18 cellular contexts compared by ENCODE assay signal in the genomic region with DNA sequence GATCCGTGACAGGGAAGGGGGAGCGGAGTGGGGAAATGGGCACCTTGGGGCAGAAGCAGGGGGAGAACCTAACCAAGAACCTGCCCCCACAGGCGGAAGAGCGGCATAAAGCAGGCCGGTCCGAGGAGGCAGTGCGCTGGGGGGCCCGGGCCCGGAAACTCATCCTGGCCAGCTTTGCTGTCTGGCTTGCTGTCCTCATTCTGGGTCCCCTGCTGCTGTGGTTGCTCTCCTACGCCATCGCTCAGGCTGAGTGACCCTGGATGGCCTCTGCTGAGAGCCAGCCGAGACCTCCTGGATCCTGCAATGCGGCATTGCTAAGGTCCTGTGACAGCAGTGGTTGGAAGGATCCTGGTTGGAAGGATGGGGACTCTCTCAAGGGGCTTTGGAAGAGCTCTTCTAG. TPM values are rescaled to one million over a fixed set of nuclear protein-coding genes. Genes with fewer than 3 reads are reported as not detected.
DNase-seq lines count a peak whose midpoint lies in the region; ATAC-seq and TF ChIP-seq lines count a peak whose summit lies in the region.
"Had no signal": no experiment of that assay in that cellular context is flagged by ENCODE, and none has a peak within 500 bp of the region (broad histone marks: within the 10 kb centered on the region; RNA-seq: fewer than 3 reads in every experiment).

No MANE protein-coding gene starts in this region.

- H3K4me3 ChIP-seq in adipocyte (ENCODE audit: low read length) (no peak overlapping the region), WERI-Rb-1 (ENCODE audit: low read depth, low read length) (no peak overlapping the region), H7 (ENCODE audit: insufficient read depth, low read depth, low read length) (no peak overlapping the region)

- peaks cover 29% of the 10 kb centered on the region for H3K4me1 Mint-ChIP-seq in activated CD4-positive, alpha-beta memory T cell treated with anti-CD3 and anti-CD28 coated beads for 36 hours (ENCODE audit: low read depth)
- peaks cover 24% of the 10 kb centered on the region for H3K4me1 Mint-ChIP-seq in activated CD4-positive, alpha-beta memory T cell treated with anti-CD3 and anti-CD28 coated beads, Interleukin-2, amount 10 ng/mL, durations not matched to agents 7 days and 5 days
- H3K4me1 Mint-ChIP-seq in stimulated activated effector memory CD8-positive, alpha-beta T cell treated with anti-CD3 and anti-CD28 coated beads, Interleukin-12 subunit alpha, Interleukin-12 subunit beta, amount 100 ng/mL, for 72 hours = peaks cover 50% of the 10 kb centered on the region

- no peaks in the 10 kb centered on the region for H3K9me3 Mint-ChIP-seq in activated CD4-positive, alpha-beta memory T cell treated with anti-CD3 and anti-CD28 coated beads for 36 hours
- no peaks in the 10 kb centered on the region for H3K9me3 Mint-ChIP-seq in activated CD4-positive, alpha-beta memory T cell treated with anti-CD3 and anti-CD28 coated beads, Interleukin-2, amount 10 ng/mL, durations not matched to agents 7 days and 5 days
- H3K9me3 Mint-ChIP-seq in stimulated activated effector memory CD8-positive, alpha-beta T cell treated with anti-CD3 and anti-CD28 coated beads, Interleukin-12 subunit alpha, Interleukin-12 subunit beta, amount 100 ng/mL, for 72 hours = no peaks in the 10 kb centered on the region
- H3K9me3 Mint-ChIP-seq: activated T-cell treated with anti-CD3 and anti-CD28 coated beads, Interleukin-2, amount 50 U/mL, for 4 hours; H9 had no signal

- H3K27ac Mint-ChIP-seq in activated CD4-positive, alpha-beta memory T cell treated with anti-CD3 and anti-CD28 coated beads for 36 hours = peak overlapping the region; percentile 25
- no peak overlapping the region for H3K27ac Mint-ChIP-seq in activated CD4-positive, alpha-beta memory T cell treated with anti-CD3 and anti-CD28 coated beads, Interleukin-2, amount 10 ng/mL, durations not matched to agents 7 days and 5 days
- peak overlapping the region; percentile 36 for H3K27ac Mint-ChIP-seq in stimulated activated effector memory CD8-positive, alpha-beta T cell treated with anti-CD3 and anti-CD28 coated beads, Interleukin-12 subunit alpha, Interleukin-12 subunit beta, amount 100 ng/mL, for 72 hours

- ATAC-seq in left ventricle myocardium superior = peak; percentile 38
- ATAC-seq in stimulated activated effector memory CD8-positive, alpha-beta T cell treated with anti-CD3 and anti-CD28 coated beads, Interleukin-12 subunit alpha, Interleukin-12 subunit beta, amount 100 ng/mL, for 72 hours = no peak
- ATAC-seq: activated T-cell treated with anti-CD3 and anti-CD28 coated beads, Interleukin-2, amount 50 U/mL, for 4 hours had no signal

- intact Hi-C loops in activated CD4-positive, alpha-beta memory T cell treated with anti-CD3 and anti-CD28 coated beads for 36 hours (cut with micrococcal nuclease) = no loop called here
- intact Hi-C loops in left ventricle myocardium superior (cut with micrococcal nuclease) = no loop called here

- no peak for TF ChIP-seq CTCF in WERI-Rb-1 (IDR thresholded peaks at IDR 0.05; ENCODE audit: low read depth, low read length)

- no peak for DNase-seq in activated CD4-positive, alpha-beta memory T cell treated with anti-CD3 and anti-CD28 coated beads for 36 hours
- DNase-seq in activated CD4-positive, alpha-beta memory T cell treated with anti-CD3 and anti-CD28 coated beads, Interleukin-2, amount 10 ng/mL, durations not matched to agents 7 days and 5 days = no peak
- DNase-seq in adipocyte (ENCODE audit: low read depth) (no peak), left ventricle myocardium superior (peak; percentile 72), WERI-Rb-1 (no peak), H7 (no peak)
- no peak for DNase-seq in stimulated activated effector memory CD8-positive, alpha-beta T cell treated with anti-CD3 and anti-CD28 coated beads, Interleukin-12 subunit alpha, Interleukin-12 subunit beta, amount 100 ng/mL, for 72 hours (ENCODE audit: low spot score in 2 of 2)
- no peak for DNase-seq in activated CD8-positive, alpha-beta memory T cell treated with anti-CD3 and anti-CD28 coated beads, Interleukin-2, amount 50 U/mL, for 48 hours
- DNase-seq: activated CD4-positive, alpha-beta T cell treated with anti-CD3 and anti-CD28 coated beads, Interleukin-2, amount 50 U/mL, for 1 hour; activated T-cell treated with anti-CD3 and anti-CD28 coated beads, Interleukin-2, amount 50 U/mL, for 4 hours; Calu3; H9; midbrain; NCI-H187; NCI-H345; RPMI8226; stimulated activated CD4-positive, alpha-beta T cell treated with anti-CD3 and anti-CD28 coated beads, Interleukin-2, amount 100 ng/mL, for 24 hours; SW 1271 had no signal

- no peaks in the 10 kb centered on the region for H3K27me3 ChIP-seq in adipocyte (replicated peaks; ENCODE audit: control insufficient read depth, insufficient read depth, low read length)
- no peaks in the 10 kb centered on the region for H3K27me3 ChIP-seq in WERI-Rb-1 (ENCODE audit: insufficient read depth, low read depth, severe bottlenecking)
- no peaks in the 10 kb centered on the region for H3K27me3 ChIP-seq in H7 (ENCODE audit: control insufficient read depth, insufficient read depth, low read length)

- POLR2A ChIA-PET in activated CD4-positive, alpha-beta memory T cell treated with anti-CD3 and anti-CD28 coated beads for 36 hours (lab: Charles Lee) = interaction anchor here (0.5 to 0.9 kb wide), 2 partner anchors 8 to 194 kb away, joined by 4 to 6 read pairs; no protein-coding TSS in a partner anchor
- POLR2A ChIA-PET in activated CD4-positive, alpha-beta memory T cell treated with anti-CD3 and anti-CD28 coated beads, Interleukin-2, amount 10 ng/mL, durations not matched to agents 7 days and 5 days (lab: Charles Lee) = no interaction called here

- no peak overlapping the region for H3K4me3 Mint-ChIP-seq in activated CD4-positive, alpha-beta memory T cell treated with anti-CD3 and anti-CD28 coated beads for 36 hours
- no peak overlapping the region for H3K4me3 Mint-ChIP-seq in activated CD4-positive, alpha-beta memory T cell treated with anti-CD3 and anti-CD28 coated beads, Interleukin-2, amount 10 ng/mL, durations not matched to agents 7 days and 5 days
- H3K4me3 Mint-ChIP-seq in stimulated activated effector memory CD8-positive, alpha-beta T cell treated with anti-CD3 and anti-CD28 coated beads, Interleukin-12 subunit alpha, Interleukin-12 subunit beta, amount 100 ng/mL, for 72 hours = no peak overlapping the region
- H3K4me3 Mint-ChIP-seq: activated T-cell treated with anti-CD3 and anti-CD28 coated beads, Interleukin-2, amount 50 U/mL, for 4 hours; H9 had no signal

- peaks cover 25% of the 10 kb centered on the region for H3K36me3 Mint-ChIP-seq in activated CD4-positive, alpha-beta memory T cell treated with anti-CD3 and anti-CD28 coated beads for 36 hours
- H3K36me3 Mint-ChIP-seq in activated CD4-positive, alpha-beta memory T cell treated with anti-CD3 and anti-CD28 coated beads, Interleukin-2, amount 10 ng/mL, durations not matched to agents 7 days and 5 days (ENCODE audit: low read depth) = peaks cover 42% of the 10 kb centered on the region
- peaks cover 83% of the 10 kb centered on the region for H3K36me3 Mint-ChIP-seq in stimulated activated effector memory CD8-positive, alpha-beta T cell treated with anti-CD3 and anti-CD28 coated beads, Interleukin-12 subunit alpha, Interleukin-12 subunit beta, amount 100 ng/mL, for 72 hours

- H3K36me3 ChIP-seq in adipocyte (ENCODE audit: control insufficient read depth, insufficient read depth, low read length, severe bottlenecking) (peaks cover 46% of the 10 kb centered on the region), WERI-Rb-1 (peaks cover 55% of the 10 kb centered on the region), H7 (replicated peaks; ENCODE audit: control insufficient read depth, insufficient read depth, low read length) (peaks cover 3% of the 10 kb centered on the region)

- H3K9me3 ChIP-seq in adipocyte (ENCODE audit: control insufficient read depth, low read length) (no peaks in the 10 kb centered on the region), WERI-Rb-1 (ENCODE audit: severe bottlenecking) (no peaks in the 10 kb centered on the region)

- no peak overlapping the region for H3K27ac ChIP-seq in WERI-Rb-1

- peak overlapping the region; percentile 35 for H3K9ac ChIP-seq in adipocyte (ENCODE audit: low read length)

- H3K4me1 ChIP-seq in adipocyte (ENCODE audit: control insufficient read depth, insufficient read depth, low read length) = peaks cover 43% of the 10 kb centered on the region

- CTCF ChIA-PET in activated CD4-positive, alpha-beta memory T cell treated with anti-CD3 and anti-CD28 coated beads for 36 hours (lab: Charles Lee) = no interaction called here
- CTCF ChIA-PET in activated CD4-positive, alpha-beta memory T cell treated with anti-CD3 and anti-CD28 coated beads, Interleukin-2, amount 10 ng/mL, durations not matched to agents 7 days and 5 days (lab: Charles Lee) = no interaction called here

- no peaks in the 10 kb centered on the region for H3K27me3 Mint-ChIP-seq in activated CD4-positive, alpha-beta memory T cell treated with anti-CD3 and anti-CD28 coated beads for 36 hours
- H3K27me3 Mint-ChIP-seq in activated CD4-positive, alpha-beta memory T cell treated with anti-CD3 and anti-CD28 coated beads, Interleukin-2, amount 10 ng/mL, durations not matched to agents 7 days and 5 days = no peaks in the 10 kb centered on the region

RNA-seq across cellular contexts. Expression of a gene that starts 4.5 kb away (rescaled TPM):
- 10 to 100 TPM; 24.1 to 27.9 TPM for total RNA-seq in activated CD4-positive, alpha-beta memory T cell treated with anti-CD3 and anti-CD28 coated beads for 36 hours
- 10 to 100 TPM; 34.5 to 38.6 TPM for total RNA-seq in activated CD4-positive, alpha-beta memory T cell treated with anti-CD3 and anti-CD28 coated beads, Interleukin-2, amount 10 ng/mL, durations not matched to agents 7 days and 5 days
- 16.7 TPM for total RNA-seq in left ventricle myocardium superior
- total RNA-seq in H7 (2014; rRNA removed; shearing (Covaris generic)) = 27.0 and 32.0 TPM in 2 replicates

RNA-seq across cellular contexts. Expression of a gene that starts 18.2 kb away (rescaled TPM):
- 1 to 10 TPM; 3.8 to 4.9 TPM for total RNA-seq in activated CD4-positive, alpha-beta memory T cell treated with anti-CD3 and anti-CD28 coated beads for 36 hours
- 1 to 10 TPM; 3.1 to 4.1 TPM for total RNA-seq in activated CD4-positive, alpha-beta memory T cell treated with anti-CD3 and anti-CD28 coated beads, Interleukin-2, amount 10 ng/mL, durations not matched to agents 7 days and 5 days
- 1.1 TPM for total RNA-seq in left ventricle myocardium superior
- 1.5 and 2.1 TPM in 2 replicates for total RNA-seq in H7 (2014; rRNA removed; shearing (Covaris generic))

RNA-seq across cellular contexts. Expression of a gene that starts 18.4 kb away (rescaled TPM):
- 10 to 100 TPM; 70.9 to 72.8 TPM for total RNA-seq in activated CD4-positive, alpha-beta memory T cell treated with anti-CD3 and anti-CD28 coated beads for 36 hours
- total RNA-seq in activated CD4-positive, alpha-beta memory T cell treated with anti-CD3 and anti-CD28 coated beads, Interleukin-2, amount 10 ng/mL, durations not matched to agents 7 days and 5 days = 10 to 100 TPM; 96.1 to 96.2 TPM
- 49.3 TPM for total RNA-seq in left ventricle myocardium superior
- 72.6 and 72.9 TPM in 2 replicates for total RNA-seq in H7 (2014; rRNA removed; shearing (Covaris generic))

RNA-seq across cellular contexts. Expression of a gene that starts 43.3 kb away (rescaled TPM):
- 1 to 10 TPM; 2.9 to 3.1 TPM for total RNA-seq in activated CD4-positive, alpha-beta memory T cell treated with anti-CD3 and anti-CD28 coated beads for 36 hours
- 1 to 10 TPM; 1.0 to 1.2 TPM for total RNA-seq in activated CD4-positive, alpha-beta memory T cell treated with anti-CD3 and anti-CD28 coated beads, Interleukin-2, amount 10 ng/mL, durations not matched to agents 7 days and 5 days
- total RNA-seq in left ventricle myocardium superior = 19.2 TPM
- total RNA-seq in H7 (2014; rRNA removed; shearing (Covaris generic)) = 15.1 and 16.0 TPM in 2 replicates

RNA-seq across cellular contexts. Expression of a gene that starts 44.7 kb away (rescaled TPM):
- 10 to 100 TPM; 48.4 to 54.0 TPM for total RNA-seq in activated CD4-positive, alpha-beta memory T cell treated with anti-CD3 and anti-CD28 coated beads for 36 hours
- 10 to 100 TPM; 63.2 to 65.0 TPM for total RNA-seq in activated CD4-positive, alpha-beta memory T cell treated with anti-CD3 and anti-CD28 coated beads, Interleukin-2, amount 10 ng/mL, durations not matched to agents 7 days and 5 days
- 49.3 TPM for total RNA-seq in left ventricle myocardium superior
- 7.4 and 12.1 TPM in 2 replicates for total RNA-seq in H7 (2014; rRNA removed; shearing (Covaris generic))
